ENCODE assay signal across 16 cellular contexts in the genomic region with DNA sequence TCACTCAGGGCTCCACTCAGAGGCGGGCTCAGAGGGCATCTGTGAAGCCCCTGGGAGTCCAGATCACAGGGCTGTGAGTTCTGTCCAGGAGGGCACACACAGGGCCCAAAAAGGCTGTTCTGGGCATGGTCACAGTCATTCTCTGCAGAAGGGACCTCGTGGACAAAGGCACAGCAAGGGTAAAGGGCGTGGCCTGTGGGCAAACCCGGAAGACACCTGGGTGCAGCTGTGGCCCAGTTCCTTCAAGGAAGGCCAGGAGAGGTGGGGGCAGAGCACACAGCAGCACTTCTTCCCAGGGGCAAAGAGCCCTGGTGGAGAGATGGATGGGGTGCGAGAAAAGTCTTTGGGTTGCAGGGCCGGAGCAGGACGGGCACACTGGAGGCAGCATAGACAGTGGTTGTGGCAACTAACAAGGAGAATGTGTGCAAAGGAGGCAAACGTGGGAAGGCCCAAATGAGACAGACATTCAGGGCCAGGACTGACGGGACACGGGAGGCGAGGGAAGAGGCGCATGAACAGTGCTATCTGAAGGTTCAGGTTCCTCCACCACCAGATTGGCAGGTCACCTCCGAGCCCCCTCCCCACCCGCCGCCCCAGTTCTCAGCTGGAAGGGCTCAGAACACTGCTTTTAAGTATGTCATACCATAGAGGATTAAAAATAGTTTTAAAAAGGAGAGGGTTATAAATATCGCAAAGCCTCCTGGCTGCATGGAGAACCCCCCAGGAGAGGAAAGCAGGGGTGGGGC. TPM values are rescaled to one million over a fixed set of nuclear protein-coding genes. Genes with fewer than 3 reads are reported as not detected.
DNase-seq lines count a peak whose midpoint lies in the region; ATAC-seq and TF ChIP-seq lines count a peak whose summit lies in the region.
"Had no signal": no experiment of that assay in that cellular context is flagged by ENCODE, and none has a peak within 500 bp of the region (broad histone marks: within the 10 kb centered on the region; RNA-seq: fewer than 3 reads in every experiment).

No MANE protein-coding gene starts in this region.

- no peaks in the 10 kb centered on the region for H3K27me3 Mint-ChIP-seq in Calu3 (ENCODE audit: unreplicated experiment)

- peaks cover 34% of the 10 kb centered on the region for H3K36me3 Mint-ChIP-seq in Calu3 (ENCODE audit: insufficient read depth, unreplicated experiment)

- intact Hi-C loops in Calu3 (cut with micrococcal nuclease; ENCODE audit: unreplicated experiment) = loop anchor here (10.0 kb wide), 1 partner anchor 116 kb away; no protein-coding TSS in a partner anchor
- intact Hi-C loops in right lobe of liver (cut with DNase I) = no loop called here

- TF ChIP-seq CTCF in Calu3 (IDR thresholded peaks at IDR 0.05; ENCODE audit: unreplicated experiment) = no peak
- no peak for TF ChIP-seq CTCF in right lobe of liver (IDR thresholded peaks at IDR 0.05)

- no TSS peak for BruUV-seq in Calu3 (replicated peaks; lab: Mats Ljungman, UMichigan)

- H3K27ac Mint-ChIP-seq in Calu3 (ENCODE audit: unreplicated experiment) = peak overlapping the region; percentile 82

- no peak for TF ChIP-seq POLR2A in right lobe of liver (IDR thresholded peaks at IDR 0.05)

- no peak overlapping the region for H3K4me3 ChIP-seq in right lobe of liver
- H3K4me3 ChIP-seq: A549, MG63 had no signal

- peaks cover 86% of the 10 kb centered on the region for H3K4me1 Mint-ChIP-seq in Calu3 (ENCODE audit: low read depth, unreplicated experiment)

- H3K36me3 ChIP-seq in right lobe of liver = no peaks in the 10 kb centered on the region
- H3K36me3 ChIP-seq: MG63 had no signal

- no peaks in the 10 kb centered on the region for H3K9me3 ChIP-seq in right lobe of liver
- H3K9me3 ChIP-seq: A549, MG63 had no signal

- H3K27me3 ChIP-seq in right lobe of liver = no peaks in the 10 kb centered on the region
- H3K27me3 ChIP-seq: MG63 had no signal

- DNase-seq in Calu3 = no peak
- DNase-seq in caudate nucleus (lab: John Stamatoyannopoulos, UW) = no peak
- no peak for DNase-seq in right lobe of liver
- DNase-seq in substantia nigra (lab: John Stamatoyannopoulos, UW) = no peak
- DNase-seq in NCI-H748 (lab: John Stamatoyannopoulos, UW; ENCODE audit: unreplicated experiment) = no peak
- DNase-seq: DMS153, H7, MG63, NCI-H1092, NCI-H2107, NCI-H2227 treated with DMSO at 0.1 percent for 48 hours, OCI-M1, SHP77 treated with DMSO at 0.1 percent for 48 hours had no signal

- peak overlapping the region; percentile 11 for H3K4me3 Mint-ChIP-seq in Calu3 (ENCODE audit: low read depth, unreplicated experiment)

- H3K4me1 ChIP-seq in right lobe of liver = peaks cover 0 to 89% (median 40%) of the 10 kb centered on the region in 4 donors

- H3K9me3 Mint-ChIP-seq in Calu3 (ENCODE audit: low read depth, unreplicated experiment) = no peaks in the 10 kb centered on the region

- CTCF ChIA-PET in Calu3 (lab: Charles Lee) = no interaction called here

- ATAC-seq in right lobe of liver (no peak), HG02885 (IDR thresholded peaks at IDR 0.05; ENCODE audit: poor library complexity, unreplicated experiment) (no peak), GM18519 (IDR thresholded peaks at IDR 0.05; ENCODE audit: low FRiP score, unreplicated experiment) (no peak)

- H3K27ac ChIP-seq in caudate nucleus (ENCODE audit: low read depth, low read length) (peak overlapping the region; percentile 83), right lobe of liver (peak overlapping the region in 2 of 3 donors; percentile 95 to 97), substantia nigra (ENCODE audit: low read depth, low read length, poor library complexity, severe bottlenecking) (peak overlapping the region; percentile 96)

- WGBS in right lobe of liver (ENCODE audit: insufficient coverage, low coverage, low lambda C conversion rate, missing lambda C conversion rate) = 79% methylated on average over 4 of the region's 16 CpGs

RNA-seq across cellular contexts. Expression of a gene that starts 8.9 kb away (rescaled TPM):
- 104 and 111 TPM in 2 replicates for total RNA-seq in Calu3 (2022)
- total RNA-seq in right lobe of liver = 10 to 100 TPM; 18.4 to 91.8 (median 47.8) TPM
